In the genomic region with DNA sequence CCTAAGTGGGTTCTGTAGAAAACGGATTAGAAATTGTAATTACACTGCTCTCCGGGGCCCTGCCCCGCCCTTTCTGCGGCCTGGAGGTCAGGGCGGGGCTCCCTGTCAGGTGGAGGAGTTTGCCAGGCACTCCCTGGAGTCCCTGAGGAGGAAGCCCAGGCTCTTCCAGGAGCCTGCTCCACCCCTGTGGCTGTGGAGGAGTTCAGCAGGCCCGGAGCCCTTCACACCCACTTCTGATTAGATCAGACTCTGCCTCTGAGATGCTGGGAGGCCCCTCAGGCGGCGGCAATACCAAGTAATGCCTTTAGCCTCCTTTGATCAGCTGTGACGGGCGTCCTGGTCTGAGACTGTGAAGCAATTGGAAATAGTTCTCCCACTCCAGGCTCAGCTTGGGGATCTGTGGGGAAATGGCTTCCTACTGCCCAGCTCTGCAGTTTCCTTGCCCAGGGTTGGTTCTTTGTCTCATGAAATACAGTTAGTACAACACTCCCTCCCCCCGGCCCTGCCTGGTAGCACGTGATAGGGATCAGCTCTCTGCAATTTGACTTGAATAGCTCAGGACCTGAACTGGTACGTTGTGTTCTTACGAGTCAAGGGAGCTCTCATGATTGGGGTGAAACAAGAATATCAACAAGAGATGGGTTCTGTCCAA, we compare ENCODE assay signal across 8 cellular contexts. TPM values are rescaled to one million over a fixed set of nuclear protein-coding genes. Genes with fewer than 3 reads are reported as not detected.
A peak's percentile ranks its signal among the peaks of the same experiment; 100 is the strongest.
DNase-seq lines count a peak whose midpoint lies in the region; ATAC-seq and TF ChIP-seq lines count a peak whose summit lies in the region.
"Had no signal": no experiment of that assay in that cellular context is flagged by ENCODE, and none has a peak within 500 bp of the region (broad histone marks: within the 10 kb centered on the region; RNA-seq: fewer than 3 reads in every experiment).

No MANE protein-coding gene starts in this region.

- H3K4me1 ChIP-seq in left lung (peaks cover 7 to 21% of the 10 kb centered on the region in 2 donors), tibial nerve (peaks cover 0 to 53% (median 13%) of the 10 kb centered on the region in 4 donors)

- DNase-seq in NB4 (ENCODE audit: low read depth), result peak; percentile 43
- DNase-seq in left lung, result peak; percentile 86 to 89
- peak; percentile 76 to 88 for DNase-seq in tibial nerve (ENCODE audit: low spot score in 2 of 2)
- no peak for DNase-seq in SW 1271 (lab: John Stamatoyannopoulos, UW)
- DNase-seq in GM13976 (ENCODE audit: low spot score), result no peak
- DNase-seq in DMS153 treated with DMSO at 0.1 percent for 48 hours (lab: John Stamatoyannopoulos, UW; ENCODE audit: unreplicated experiment), result no peak

- intact Hi-C loops in left lung (cut with DNase I), result no loop called here

- H3K36me3 ChIP-seq in left lung, result peaks cover 0 to 21% of the 10 kb centered on the region in 2 donors
- peaks cover 0 to 32% (median 0%) of the 10 kb centered on the region in 3 donors for H3K36me3 ChIP-seq in tibial nerve
- H3K36me3 ChIP-seq: neutrophil had no signal

- TF ChIP-seq POLR2A in NB4 (IDR thresholded peaks at IDR 0.05; ENCODE audit: extremely low read depth, insufficient read length) (no peak), tibial nerve (IDR thresholded peaks at IDR 0.05) (peak in 1 of 2 donors; percentile 23)

- peak; percentile 90 to 92 for TF ChIP-seq EP300 in tibial nerve (IDR thresholded peaks at IDR 0.05)

- H3K27me3 ChIP-seq in left lung (no peaks in the 10 kb centered on the region), tibial nerve (no peaks in the 10 kb centered on the region)
- H3K27me3 ChIP-seq: neutrophil had no signal

- in situ Hi-C loops in GM13976 (cut with MboI; ENCODE audit: low sequenced_read_pairs, unreplicated experiment), result no loop called here

- H3K9me3 ChIP-seq in left lung, result no peaks in the 10 kb centered on the region
- no peaks in the 10 kb centered on the region for H3K9me3 ChIP-seq in tibial nerve
- H3K9me3 ChIP-seq: neutrophil had no signal

- WGBS in tibial nerve, 2 donors, result 33 to 39% methylated on average over 14 of the region's 14 CpGs

- TF ChIP-seq CTCF in NB4 (IDR thresholded peaks at IDR 0.05; ENCODE audit: low read depth, low read length) (no peak), left lung (IDR thresholded peaks at IDR 0.05) (no peak), tibial nerve (IDR thresholded peaks at IDR 0.05) (peak in 1 of 5 experiments; percentile 28), GM13976 (IDR thresholded peaks at IDR 0.05; ENCODE audit: borderline replicate concordance, control extremely low read depth, extremely low read depth, insufficient read depth, missing control alignments) (no peak)

- ATAC-seq in left lung, result peak; percentile 96

- no peak overlapping the region for H3K4me3 ChIP-seq in NB4 (ENCODE audit: low read depth, low read length)
- H3K4me3 ChIP-seq in left lung, result no peak overlapping the region
- H3K4me3 ChIP-seq in tibial nerve, result peak overlapping the region in 1 of 4 donors; percentile 3

- H3K27ac ChIP-seq in cingulate gyrus (ENCODE audit: low read depth, low read length) (peak overlapping the region; percentile 85), left lung (peak overlapping the region; percentile 41 to 53), tibial nerve (peak overlapping the region; percentile 69 to 95 (median 90))
- H3K27ac ChIP-seq: neutrophil had no signal

RNA-seq across cellular contexts. Expression of a gene that starts 22.3 kb away (rescaled TPM):
- total RNA-seq in left lung (100 to 1,000 TPM in 1 of 2 donors, 10 to 100 TPM in 1; 76.3 to 135 TPM), tibial nerve (10 to 100 TPM; 49.5 to 81.2 (median 66.9) TPM)

Comparison
In these comparisons a context has a peak if more than half of its experiments do, and no peak if none do; other contexts are left out.
1. DNase-seq: peak in NB4 (single experiment), left lung (2 of 2) and tibial nerve (2 of 2); none in SW 1271 (0 of 2), GM13976 (single experiment) and DMS153 treated with DMSO at 0.1 percent for 48 hours (single experiment).
2. Peak in every context shown above with its lines, with median percentiles within 50 percentile points of each other: H3K27ac ChIP-seq.